In genomic region chr2:120132691-120133090, GRCh38 we compare ENCODE assay signal across 23 cellular contexts.
"Had no signal": no experiment of that assay in that cellular context is flagged by ENCODE, and none has a peak within 500 bp of the region (broad histone marks: within the 10 kb centered on the region; RNA-seq: fewer than 3 reads in every experiment).

No MANE protein-coding gene starts in this region.

- H3K4me3 ChIP-seq: ascending aorta, gastrocnemius medialis, left lung, lung, right atrium auricular region, spleen, testis, transverse colon had no signal

- H3K4me3 Mint-ChIP-seq: activated naive CD8-positive, alpha-beta T cell; activated T-cell treated with anti-CD3 and anti-CD28 coated beads, Interleukin-2, amount 50 U/mL, for 72 hours; naive B cell; nephron progenitor cell; T-cell had no signal

- H3K27ac ChIP-seq: ascending aorta, gastrocnemius medialis, left lung, parathyroid adenoma, right atrium auricular region, spleen, testis, transverse colon had no signal

- H2AFZ ChIP-seq: parathyroid adenoma had no signal

- H3K4me1 Mint-ChIP-seq: naive B cell, nephron progenitor cell, T-cell had no signal

- H3K27me3 ChIP-seq: ascending aorta, gastrocnemius medialis, left lung, right atrium auricular region, spleen, testis, transverse colon had no signal

- H3K27me3 Mint-ChIP-seq: activated naive CD8-positive, alpha-beta T cell; naive B cell; T-cell had no signal

- H3K9me3 ChIP-seq: ascending aorta, gastrocnemius medialis, left lung, testis, transverse colon had no signal

- H3K27ac Mint-ChIP-seq: activated naive CD8-positive, alpha-beta T cell; activated T-cell treated with anti-CD3 and anti-CD28 coated beads, Interleukin-2, amount 50 U/mL, for 72 hours; nephron progenitor cell; T-cell had no signal

- DNase-seq: activated CD4-positive, alpha-beta T cell treated with anti-CD3 and anti-CD28 coated beads for 4 hours; activated CD4-positive, alpha-beta T cell treated with anti-CD3 and anti-CD28 coated beads, Interleukin-2, amount 50 U/mL, for 4 hours; activated CD4-positive, CD25-positive, alpha-beta regulatory T cell; activated naive CD4-positive, alpha-beta T cell treated with Interleukin-2 at 50 U/mL for 16 hours; activated T-cell treated with anti-CD3 and anti-CD28 coated beads for 4 hours; activated T-cell treated with anti-CD3 and anti-CD28 coated beads, Interleukin-2, amount 50 U/mL, for 72 hours; caudate nucleus; effector CD4-positive, alpha-beta T cell; gastrocnemius medialis; glutamatergic neuron; left lung; naive B cell; nephron progenitor cell; spleen; stimulated activated naive CD4-positive, alpha-beta T cell treated with Interleukin-2 at 50 U/mL for 16 hours; T-cell; testis; transverse colon had no signal

- H3K9ac ChIP-seq: parathyroid adenoma had no signal

- H3K4me1 ChIP-seq: ascending aorta, gastrocnemius medialis, parathyroid adenoma, right atrium auricular region, spleen, testis, transverse colon had no signal

- ATAC-seq: activated T-cell treated with anti-CD3 and anti-CD28 coated beads, Interleukin-2, amount 50 U/mL, for 72 hours; gastrocnemius medialis; T-cell had no signal
